8 cellular contexts compared by ENCODE assay signal in the genomic region with DNA sequence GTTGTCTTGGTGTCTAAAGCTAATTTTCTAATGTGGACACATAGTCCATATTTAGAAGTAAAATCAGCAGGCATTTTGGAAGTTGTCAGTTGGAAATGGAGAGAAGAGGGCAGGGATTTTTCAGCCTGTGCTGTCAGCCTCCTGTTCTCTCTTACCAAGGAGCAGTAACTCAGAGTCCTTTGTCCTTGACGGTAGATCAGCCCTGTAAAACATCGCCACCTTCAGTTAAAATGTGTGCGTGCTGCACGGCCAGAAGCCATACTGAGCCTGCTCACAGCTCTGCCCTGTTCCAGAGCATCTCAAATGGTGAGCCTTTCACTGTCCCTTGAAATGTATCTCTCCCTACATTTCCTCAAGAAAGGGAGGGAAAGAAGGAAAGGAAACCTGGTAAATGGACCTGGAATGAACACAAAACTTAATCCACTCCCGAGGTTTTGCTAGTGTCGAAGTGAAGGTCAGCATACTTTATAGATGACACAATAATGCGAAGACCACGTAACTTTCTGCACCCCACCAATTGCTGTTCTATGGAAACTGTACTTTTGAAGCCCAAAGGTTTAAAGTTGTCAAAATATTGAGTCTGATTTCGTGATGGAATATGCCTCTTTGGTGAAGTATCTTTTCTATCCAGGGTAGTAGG.
A peak's percentile ranks its signal among the peaks of the same experiment; 100 is the strongest.
DNase-seq lines count a peak whose midpoint lies in the region; ATAC-seq and TF ChIP-seq lines count a peak whose summit lies in the region.

No MANE protein-coding gene starts in this region.

- CTCF ChIA-PET in AG04450 (lab: Charles Lee), result interaction anchor here (0.7 to 6.3 kb wide), 15 partner anchors 10 to 452 kb away, joined by 3 to 120 read pairs (median 3); no protein-coding TSS in a partner anchor

- H3F3A ChIP-seq in MM.1S (ENCODE audit: insufficient read depth, low read length), result 0 out of 2 replicates have a peak, but pooled peaks cover 6% of the 10 kb centered on the region

- TF ChIP-seq CTCF in AG04450 (IDR thresholded peaks at IDR 0.05; ENCODE audit: low read depth, low read length) (peak; percentile 84), GM13976 (IDR thresholded peaks at IDR 0.05; ENCODE audit: borderline replicate concordance, control extremely low read depth, extremely low read depth, insufficient read depth, missing control alignments) (peak; percentile 78), MM.1S (IDR thresholded peaks at IDR 0.05; ENCODE audit: low read length) (peak; percentile 73), fibroblast of villous mesenchyme (IDR thresholded peaks at IDR 0.05; ENCODE audit: insufficient read depth, low read depth, low read length) (peak; percentile 75)

- no peak overlapping the region for H3K4me2 ChIP-seq in MM.1S (ENCODE audit: low read depth, low read length)

- ATAC-seq in HG02623 (IDR thresholded peaks at IDR 0.05; ENCODE audit: unreplicated experiment), result peak; percentile 75
- ATAC-seq in natural killer cell treated with Interleukin-12 subunit alpha and Interleukin-12 subunit beta and Interleukin-15 and Interleukin-18, amount 100 ng/mL, for 72 hours, result no peak

- in situ Hi-C loops in GM13976 (cut with MboI; ENCODE audit: low sequenced_read_pairs, unreplicated experiment), result loop anchor here (10.0 to 25.0 kb wide), 2 partner anchors 221 to 453 kb away; a partner anchor contains a TSS

- no peaks in the 10 kb centered on the region for H3K9me3 Mint-ChIP-seq in natural killer cell treated with Interleukin-12 subunit alpha and Interleukin-12 subunit beta and Interleukin-15 and Interleukin-18, amount 100 ng/mL, for 72 hours

- no peak overlapping the region for H3K9ac ChIP-seq in MM.1S (ENCODE audit: low read length)

- H3K27me3 Mint-ChIP-seq in natural killer cell treated with Interleukin-12 subunit alpha and Interleukin-12 subunit beta and Interleukin-15 and Interleukin-18, amount 100 ng/mL, for 72 hours, result no peaks in the 10 kb centered on the region

- H3K36me3 Mint-ChIP-seq in natural killer cell treated with Interleukin-12 subunit alpha and Interleukin-12 subunit beta and Interleukin-15 and Interleukin-18, amount 100 ng/mL, for 72 hours, result no peaks in the 10 kb centered on the region

- no peak overlapping the region for H3K4me3 Mint-ChIP-seq in natural killer cell treated with Interleukin-12 subunit alpha and Interleukin-12 subunit beta and Interleukin-15 and Interleukin-18, amount 100 ng/mL, for 72 hours

- no peaks in the 10 kb centered on the region for H4K20me1 ChIP-seq in MM.1S (ENCODE audit: insufficient read depth, low read length)

- H3K36me3 ChIP-seq in MM.1S (replicated peaks; ENCODE audit: insufficient read depth, low read length), result no peaks in the 10 kb centered on the region

- H3K4me1 Mint-ChIP-seq in natural killer cell treated with Interleukin-12 subunit alpha and Interleukin-12 subunit beta and Interleukin-15 and Interleukin-18, amount 100 ng/mL, for 72 hours (ENCODE audit: low read depth in 2 of 2), result no peaks in the 10 kb centered on the region

- POLR2A ChIA-PET in AG04450 (lab: Yijun Ruan, JAX), result interaction anchor here (0.5 kb wide), 1 partner anchor 253 kb away, joined by 5 read pairs; no protein-coding TSS in a partner anchor

- H3K9me2 ChIP-seq in MM.1S (replicated peaks; ENCODE audit: insufficient read depth, low read length), result no peaks in the 10 kb centered on the region

- H2AFZ ChIP-seq in MM.1S (ENCODE audit: low read length), result no peak overlapping the region

- H3K4me1 ChIP-seq in MM.1S (ENCODE audit: low read length), result peaks cover 6% of the 10 kb centered on the region

- H3K27me3 ChIP-seq in AG04450 (ENCODE audit: control insufficient read depth, insufficient read depth, low read length) (no peaks in the 10 kb centered on the region), MM.1S (replicated peaks; ENCODE audit: insufficient read depth, low read length) (no peaks in the 10 kb centered on the region)

- peak; percentile 45 for DNase-seq in AG04450 (ENCODE audit: low read depth, low spot score)
- peak; percentile 25 for DNase-seq in GM13976 (ENCODE audit: low spot score)
- DNase-seq in MM.1S, result peak; percentile 72
- DNase-seq in SK-N-DZ (ENCODE audit: low spot score), result peak; percentile 60
- peak; percentile 78 for DNase-seq in fibroblast of villous mesenchyme (ENCODE audit: low read depth)
- DNase-seq in non-pigmented ciliary epithelial cell (ENCODE audit: low read depth), result peak; percentile 20
- no peak for DNase-seq in natural killer cell treated with Interleukin-12 subunit alpha and Interleukin-12 subunit beta and Interleukin-15 and Interleukin-18, amount 100 ng/mL, for 72 hours (ENCODE audit: low spot score)

- no peak overlapping the region for H3K27ac Mint-ChIP-seq in natural killer cell treated with Interleukin-12 subunit alpha and Interleukin-12 subunit beta and Interleukin-15 and Interleukin-18, amount 100 ng/mL, for 72 hours

- H3K9me3 ChIP-seq in AG04450 (ENCODE audit: control insufficient read depth, insufficient read depth, low read length) (no peaks in the 10 kb centered on the region), MM.1S (replicated peaks; ENCODE audit: insufficient read depth, low read length) (no peaks in the 10 kb centered on the region)

- no peaks in the 10 kb centered on the region for H3K79me2 ChIP-seq in MM.1S (ENCODE audit: low read length)

- H3K27ac ChIP-seq in AG04450 (ENCODE audit: low read depth, low read length), result no peak overlapping the region
- H3K27ac ChIP-seq in MM.1S (ENCODE audit: low read length), result no peak overlapping the region

- H3K4me3 ChIP-seq in AG04450 (ENCODE audit: low read depth, low read length) (no peak overlapping the region), MM.1S (ENCODE audit: low read length) (no peak overlapping the region), fibroblast of villous mesenchyme (ENCODE audit: low read depth, low read length) (no peak overlapping the region)
